8 cellular contexts compared by ENCODE assay signal in genomic region chr12:123387508-123388217, GRCh38. TPM values are rescaled to one million over a fixed set of nuclear protein-coding genes. Genes with fewer than 3 reads are reported as not detected.
DNase-seq lines count a peak whose midpoint lies in the region; ATAC-seq and TF ChIP-seq lines count a peak whose summit lies in the region.

No MANE protein-coding gene starts in this region.

- DNase-seq in Peyer's patch, result no peak
- DNase-seq in endothelial cell (ENCODE audit: low spot score), result no peak
- no peak for DNase-seq in progenitor cell of endocrine pancreas (ENCODE audit: low spot score, unreplicated experiment)
- DNase-seq in T-helper 9 cell, result no peak
- DNase-seq in NCI-H1694 treated with DMSO at 0.1 percent for 48 hours (lab: John Stamatoyannopoulos, UW), result no peak

- peaks cover 26% of the 10 kb centered on the region for H3K4me1 Mint-ChIP-seq in endothelial cell (ENCODE audit: unreplicated experiment)
- peaks cover 15% of the 10 kb centered on the region for H3K4me1 Mint-ChIP-seq in progenitor cell of endocrine pancreas (ENCODE audit: low read depth)

- H3K4me3 Mint-ChIP-seq in endothelial cell (ENCODE audit: unreplicated experiment), result peak overlapping the region; percentile 88
- H3K4me3 Mint-ChIP-seq in progenitor cell of endocrine pancreas (ENCODE audit: low read depth), result peak overlapping the region; percentile 78

- TF ChIP-seq CTCF in DOHH2 (IDR thresholded peaks at IDR 0.05; ENCODE audit: low read depth, low read length, poor library complexity, severe bottlenecking) (no peak), Peyer's patch (IDR thresholded peaks at IDR 0.05) (no peak), endothelial cell (IDR thresholded peaks at IDR 0.05; ENCODE audit: unreplicated experiment) (no peak), progenitor cell of endocrine pancreas (IDR thresholded peaks at IDR 0.05; ENCODE audit: unreplicated experiment) (no peak)

- no peaks in the 10 kb centered on the region for H3K9me2 ChIP-seq in DOHH2 (replicated peaks; ENCODE audit: control insufficient read depth, low read length)

- H3K27ac Mint-ChIP-seq in endothelial cell (ENCODE audit: unreplicated experiment), result peak overlapping the region; percentile 65
- H3K27ac Mint-ChIP-seq in progenitor cell of endocrine pancreas, result peak overlapping the region; percentile 72

- H3K36me3 ChIP-seq in DOHH2 (ENCODE audit: control insufficient read depth, low read length), result peaks cover 32% of the 10 kb centered on the region
- H3K36me3 ChIP-seq in Peyer's patch, result peaks cover 0 to 19% (median 0%) of the 10 kb centered on the region in 3 donors

- H4K20me1 ChIP-seq in DOHH2 (ENCODE audit: control insufficient read depth, insufficient read depth, low read depth, low read length), result 0 out of 2 replicates have a peak, but pooled peaks cover 3% of the 10 kb centered on the region

- H3K9me3 Mint-ChIP-seq in endothelial cell (ENCODE audit: unreplicated experiment) (no peaks in the 10 kb centered on the region), progenitor cell of endocrine pancreas (ENCODE audit: low read depth) (no peaks in the 10 kb centered on the region)

- H3K9me3 ChIP-seq in DOHH2 (ENCODE audit: control insufficient read depth, insufficient read depth, low read length) (no peaks in the 10 kb centered on the region), Peyer's patch (no peaks in the 10 kb centered on the region)

- H3K27me3 Mint-ChIP-seq in endothelial cell (ENCODE audit: unreplicated experiment), result peaks cover 11% of the 10 kb centered on the region
- H3K27me3 Mint-ChIP-seq in progenitor cell of endocrine pancreas, result no peaks in the 10 kb centered on the region

- H3K4me1 ChIP-seq in DOHH2 (ENCODE audit: control insufficient read depth, low read length), result peaks cover 33% of the 10 kb centered on the region
- peaks cover 5 to 41% (median 11%) of the 10 kb centered on the region in 4 donors for H3K4me1 ChIP-seq in Peyer's patch

- H3K27ac ChIP-seq in DOHH2 (ENCODE audit: low read depth, low read length) (peak overlapping the region; percentile 35), Peyer's patch (peak overlapping the region; percentile 88 to 93 (median 90))

- H3K79me2 ChIP-seq in DOHH2 (ENCODE audit: control insufficient read depth, low read length), result peaks cover 76% of the 10 kb centered on the region

- H3K4me2 ChIP-seq in DOHH2 (ENCODE audit: low read length), result peak overlapping the region; percentile 80

- ATAC-seq in GM21367 (IDR thresholded peaks at IDR 0.05; ENCODE audit: unreplicated experiment), result no peak
- ATAC-seq in GM18907 (IDR thresholded peaks at IDR 0.05; ENCODE audit: unreplicated experiment), result no peak

- H3K27me3 ChIP-seq in DOHH2 (ENCODE audit: control insufficient read depth, low read length), result no peaks in the 10 kb centered on the region; the same call in 1 of the 2 replicates
- H3K27me3 ChIP-seq in Peyer's patch, result no peaks in the 10 kb centered on the region

- H3K36me3 Mint-ChIP-seq in endothelial cell (ENCODE audit: low read depth, unreplicated experiment), result peaks cover 25% of the 10 kb centered on the region
- peaks cover 6% of the 10 kb centered on the region for H3K36me3 Mint-ChIP-seq in progenitor cell of endocrine pancreas (ENCODE audit: insufficient read depth)

- H3K4me3 ChIP-seq in DOHH2 (ENCODE audit: low read length), result peak overlapping the region; percentile 73
- peak overlapping the region in 3 of 4 donors; percentile 62 to 76 (median 75) for H3K4me3 ChIP-seq in Peyer's patch

- TF ChIP-seq POLR2A in Peyer's patch (IDR thresholded peaks at IDR 0.05), result no peak

- H3F3A ChIP-seq in DOHH2 (ENCODE audit: control insufficient read depth, insufficient read depth), result peaks cover 3% of the 10 kb centered on the region; the same call in 1 of the 2 replicates

RNA-seq across cellular contexts. Expression of gene KMT5A, which starts 3.7 kb away (rescaled TPM):
- 10 to 100 TPM; 32.6 to 99.0 (median 42.6) TPM for total RNA-seq in Peyer's patch
- total RNA-seq in endothelial cell (ENCODE audit: unreplicated experiment), result 35.6 TPM
- 42.4 and 48.9 TPM in 2 replicates for total RNA-seq in progenitor cell of endocrine pancreas

RNA-seq across cellular contexts. Expression of gene SBNO1, which starts 23.0 kb away (rescaled TPM):
- total RNA-seq in Peyer's patch, result 10 to 100 TPM; 16.2 to 23.9 (median 18.8) TPM
- 44.7 TPM for total RNA-seq in endothelial cell (ENCODE audit: unreplicated experiment)
- total RNA-seq in progenitor cell of endocrine pancreas, result 45.7 and 46.9 TPM in 2 replicates

RNA-seq across cellular contexts. Expression of gene RILPL2, which starts 48.8 kb away (rescaled TPM):
- total RNA-seq in Peyer's patch (1 to 10 TPM in 3 of 4 donors, under 1 TPM in 1; 0.70 to 9.9 (median 2.3) TPM), endothelial cell (ENCODE audit: unreplicated experiment) (2.8 TPM), progenitor cell of endocrine pancreas (2.8 TPM in 2 replicates)
